Comparison of ENCODE assay signal across 13 cellular contexts in genomic region chr2:109396338-109397180, GRCh38.
DNase-seq lines count a peak whose midpoint lies in the region; FAIRE-seq and TF ChIP-seq lines count a peak whose summit lies in the region.
"Had no signal": no experiment of that assay in that cellular context is flagged by ENCODE, and none has a peak within 500 bp of the region (broad histone marks: within the 10 kb centered on the region; RNA-seq: fewer than 3 reads in every experiment).

No MANE protein-coding gene starts in this region.

- peak; percentile 68 for FAIRE-seq in HTR-8/SVneo (lab: Jason Lieb, UNC)
- no peak for FAIRE-seq in RCC 7860 (lab: Jason Lieb, UNC)

- H3K9me3 ChIP-seq in SJCRH30 (replicated peaks) = no peaks in the 10 kb centered on the region
- H3K9me3 ChIP-seq: lower lobe of right lung, vagina had no signal

- no peak overlapping the region for H3K27ac ChIP-seq in SJCRH30
- H3K27ac ChIP-seq: lower lobe of right lung, vagina had no signal

- H3K27me3 ChIP-seq in SJCRH30 = no peaks in the 10 kb centered on the region
- H3K27me3 ChIP-seq: vagina had no signal

- H3K4me1 ChIP-seq in SJCRH30 = no peaks in the 10 kb centered on the region
- H3K4me1 ChIP-seq: lower lobe of right lung, vagina had no signal

- H3K36me3 ChIP-seq in SJCRH30 = no peaks in the 10 kb centered on the region
- H3K36me3 ChIP-seq: lower lobe of right lung, vagina had no signal

- DNase-seq in stimulated activated CD4-positive, alpha-beta T cell treated with anti-CD3 and anti-CD28 coated beads, Interleukin-1b, Interleukin-23, amount 100 ng/mL, for 48 hours = peak; percentile 23
- no peak for DNase-seq in stimulated activated CD4-positive, alpha-beta T cell treated with anti-CD3 and anti-CD28 coated beads, Interleukin-4, amount 100 ng/mL, for 4 hours
- DNase-seq in HTR-8/SVneo (ENCODE audit: insufficient read length, low spot score) (peak; percentile 41), choroid plexus epithelial cell (ENCODE audit: low read depth) (no peak), DMS114 treated with DMSO at 0.1 percent for 48 hours (lab: John Stamatoyannopoulos, UW; ENCODE audit: unreplicated experiment) (no peak), SJCRH30 (no peak), RCC 7860 (ENCODE audit: low spot score) (no peak)
- no peak for DNase-seq in activated CD4-positive, CD25-positive, alpha-beta regulatory T cell (lab: John Stamatoyannopoulos, UW)
- DNase-seq: CD4-positive, alpha-beta T cell; head of caudate nucleus; lower lobe of right lung; T1000 had no signal

- H3K4me3 ChIP-seq in choroid plexus epithelial cell (ENCODE audit: low read depth, low read length) = no peak overlapping the region
- H3K4me3 ChIP-seq in SJCRH30 = no peak overlapping the region
- H3K4me3 ChIP-seq: lower lobe of right lung, vagina had no signal

- TF ChIP-seq CTCF in choroid plexus epithelial cell (conservative IDR thresholded peaks at IDR 0.05; ENCODE audit: low read depth, low read length) = peak; percentile 7

Comparison
In these comparisons a context has a peak if more than half of its experiments do, and no peak if none do; other contexts are left out.
1. DNase-seq: peak in stimulated activated CD4-positive, alpha-beta T cell treated with anti-CD3 and anti-CD28 coated beads, Interleukin-1b, Interleukin-23, amount 100 ng/mL, for 48 hours (single experiment) and HTR-8/SVneo (single experiment); none in stimulated activated CD4-positive, alpha-beta T cell treated with anti-CD3 and anti-CD28 coated beads, Interleukin-4, amount 100 ng/mL, for 4 hours (0 of 2), choroid plexus epithelial cell (single experiment), DMS114 treated with DMSO at 0.1 percent for 48 hours (single experiment), SJCRH30 (0 of 2), activated CD4-positive, CD25-positive, alpha-beta regulatory T cell (0 of 4) and RCC 7860 (single experiment).